18 cellular contexts compared by ENCODE assay signal in the genomic region with DNA sequence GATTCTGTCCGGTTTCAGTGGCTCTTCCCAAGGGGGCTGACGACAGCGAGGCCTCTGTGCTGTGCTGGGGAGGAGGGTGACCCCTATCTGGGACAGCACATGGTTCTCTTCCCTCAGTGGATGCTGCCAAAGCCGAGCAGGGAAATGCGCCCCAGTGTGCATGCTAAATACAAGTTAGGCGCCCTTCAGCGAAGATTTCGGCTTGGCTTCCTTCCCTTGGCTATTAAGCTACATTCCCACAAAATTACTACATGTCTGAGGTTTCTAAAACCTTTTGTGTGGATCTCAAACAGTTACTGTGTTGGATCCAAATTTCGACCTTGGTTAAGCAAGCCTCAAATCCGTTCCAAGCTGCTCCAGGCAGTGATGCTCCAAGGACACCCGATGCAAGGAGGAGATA.
DNase-seq lines count a peak whose midpoint lies in the region; TF ChIP-seq lines count a peak whose summit lies in the region.
"Had no signal": no experiment of that assay in that cellular context is flagged by ENCODE, and none has a peak within 500 bp of the region (broad histone marks: within the 10 kb centered on the region; RNA-seq: fewer than 3 reads in every experiment).

No MANE protein-coding gene starts in this region.

- intact Hi-C loops in cardiac septum (cut with DNase I) = no loop called here
- intact Hi-C loops in adrenal gland (cut with DNase I) = no loop called here

- H3K4me1 Mint-ChIP-seq in activated T-cell treated with anti-CD3 and anti-CD28 coated beads, Interleukin-2, amount 50 U/mL, for 24 hours (ENCODE audit: low read depth) = no peaks in the 10 kb centered on the region
- H3K4me1 Mint-ChIP-seq: activated CD8-positive, alpha-beta memory T cell treated with anti-CD3 and anti-CD28 coated beads, Interleukin-2, amount 10 ng/mL, durations not matched to agents 7 days and 5 days had no signal

- no peaks in the 10 kb centered on the region for H3K27me3 ChIP-seq in adrenal gland
- H3K27me3 ChIP-seq: foreskin keratinocyte, Peyer's patch had no signal

- H3K27ac Mint-ChIP-seq in activated T-cell treated with anti-CD3 and anti-CD28 coated beads, Interleukin-2, amount 50 U/mL, for 24 hours = no peak overlapping the region
- H3K27ac Mint-ChIP-seq: activated CD8-positive, alpha-beta memory T cell treated with anti-CD3 and anti-CD28 coated beads, Interleukin-2, amount 10 ng/mL, durations not matched to agents 7 days and 5 days had no signal

- H3K36me3 Mint-ChIP-seq in activated T-cell treated with anti-CD3 and anti-CD28 coated beads, Interleukin-2, amount 50 U/mL, for 24 hours (ENCODE audit: low read depth) = no peaks in the 10 kb centered on the region
- H3K36me3 Mint-ChIP-seq: activated CD8-positive, alpha-beta memory T cell treated with anti-CD3 and anti-CD28 coated beads, Interleukin-2, amount 10 ng/mL, durations not matched to agents 7 days and 5 days had no signal

- peaks cover 5% of the 10 kb centered on the region for H3K9me3 Mint-ChIP-seq in activated T-cell treated with anti-CD3 and anti-CD28 coated beads, Interleukin-2, amount 50 U/mL, for 24 hours

- TF ChIP-seq CTCF in adrenal gland (IDR thresholded peaks at IDR 0.05) = no peak

- WGBS in adrenal gland, 4 donors = 67 to 75% (median 73%) methylated on average over 8 to 11 of the region's 11 CpGs

- no peak overlapping the region for H3K27ac ChIP-seq in adrenal gland
- H3K27ac ChIP-seq: 22Rv1, foreskin keratinocyte, Peyer's patch, SK-N-MC had no signal

- no peaks in the 10 kb centered on the region for H3K4me1 ChIP-seq in adrenal gland (replicated peaks in 1 of 2)
- H3K4me1 ChIP-seq: foreskin keratinocyte, Peyer's patch had no signal

- TF ChIP-seq POLR2A in adrenal gland (IDR thresholded peaks at IDR 0.05) = no peak

- no peaks in the 10 kb centered on the region for H3K27me3 Mint-ChIP-seq in activated T-cell treated with anti-CD3 and anti-CD28 coated beads, Interleukin-2, amount 50 U/mL, for 24 hours
- H3K27me3 Mint-ChIP-seq: activated CD8-positive, alpha-beta memory T cell treated with anti-CD3 and anti-CD28 coated beads, Interleukin-2, amount 10 ng/mL, durations not matched to agents 7 days and 5 days had no signal

- H3K4me3 Mint-ChIP-seq in activated T-cell treated with anti-CD3 and anti-CD28 coated beads, Interleukin-2, amount 50 U/mL, for 24 hours = no peak overlapping the region
- H3K4me3 Mint-ChIP-seq: activated CD8-positive, alpha-beta memory T cell treated with anti-CD3 and anti-CD28 coated beads, Interleukin-2, amount 10 ng/mL, durations not matched to agents 7 days and 5 days had no signal

- peak; percentile 17 for DNase-seq in DMS 273 (lab: John Stamatoyannopoulos, UW; ENCODE audit: unreplicated experiment)
- no peak for DNase-seq in DMS 273 treated with DMSO at 0.1 percent for 48 hours (lab: John Stamatoyannopoulos, UW)
- peak; percentile 75 for DNase-seq in cardiac septum (ENCODE audit: low spot score)
- DNase-seq in occipital lobe (lab: John Stamatoyannopoulos, UW) = peak; percentile 19
- DNase-seq in activated T-cell treated with anti-CD3 and anti-CD28 coated beads, Interleukin-2, amount 50 U/mL, for 24 hours = no peak
- DNase-seq in activated CD4-positive, alpha-beta T cell treated with anti-CD3 and anti-CD28 coated beads for 1 hour = no peak
- DNase-seq in adrenal gland = no peak
- no peak for DNase-seq in NCI-H345 (lab: John Stamatoyannopoulos, UW)
- DNase-seq: activated CD8-positive, alpha-beta memory T cell treated with anti-CD3 and anti-CD28 coated beads, Interleukin-2, amount 10 ng/mL, durations not matched to agents 7 days and 5 days; foreskin keratinocyte; KG1; NCI-H1930; Peyer's patch; stimulated activated CD4-positive, alpha-beta T cell treated with anti-CD3 and anti-CD28 coated beads, Interleukin-1b, Interleukin-23, amount 100 ng/mL, for 48 hours; stimulated activated naive CD4-positive, alpha-beta T cell treated with Interleukin-2 at 50 U/mL for 16 hours; trophoblast cell had no signal

- no peaks in the 10 kb centered on the region for H3K9me3 ChIP-seq in adrenal gland (replicated peaks in 1 of 3)
- H3K9me3 ChIP-seq: Peyer's patch had no signal

- H3K36me3 ChIP-seq in adrenal gland (replicated peaks in 1 of 2) = no peaks in the 10 kb centered on the region
- H3K36me3 ChIP-seq: Peyer's patch had no signal

- no peak overlapping the region for H3K4me3 ChIP-seq in adrenal gland
- H3K4me3 ChIP-seq: Peyer's patch, SK-N-MC had no signal

Comparison
In these comparisons a context has a peak if more than half of its experiments do, and no peak if none do; other contexts are left out.
1. DNase-seq: peak in DMS 273 (single experiment), cardiac septum (single experiment) and occipital lobe (single experiment); none in DMS 273 treated with DMSO at 0.1 percent for 48 hours (single experiment), activated T-cell treated with anti-CD3 and anti-CD28 coated beads, Interleukin-2, amount 50 U/mL, for 24 hours (single experiment), activated CD4-positive, alpha-beta T cell treated with anti-CD3 and anti-CD28 coated beads for 1 hour (single experiment), adrenal gland (0 of 7) and NCI-H345 (single experiment).